In the genomic region with DNA sequence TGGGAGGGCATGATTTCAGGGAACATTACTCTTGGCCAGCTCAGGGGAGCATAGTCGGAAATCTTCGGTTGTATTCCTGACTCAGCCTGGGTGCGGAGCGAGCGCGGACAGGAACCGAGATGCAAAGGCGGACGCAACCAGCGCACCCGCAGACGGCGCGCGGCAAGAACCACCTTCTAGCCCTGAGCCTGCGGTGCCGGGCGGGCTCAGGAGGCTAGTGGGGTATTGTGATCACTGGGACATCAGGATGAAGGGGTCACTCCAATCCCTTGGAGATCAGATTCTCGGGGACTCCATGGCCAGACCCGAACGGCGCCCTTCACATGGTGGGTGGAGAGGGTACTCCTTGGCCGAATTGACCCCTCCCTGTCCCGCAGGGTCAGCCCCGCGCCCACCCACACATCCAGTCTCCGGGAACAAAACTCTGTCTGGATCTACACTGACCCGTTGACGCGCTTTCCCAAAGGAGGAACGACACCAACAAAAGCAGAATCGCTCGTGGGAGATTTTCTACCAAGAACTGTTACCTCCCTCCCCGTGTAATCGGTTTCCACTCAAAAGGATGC, we compare ENCODE assay signal across 9 cellular contexts.
DNase-seq lines count a peak whose midpoint lies in the region; ATAC-seq and TF ChIP-seq lines count a peak whose summit lies in the region.
"Had no signal": no experiment of that assay in that cellular context is flagged by ENCODE, and none has a peak within 500 bp of the region (broad histone marks: within the 10 kb centered on the region; RNA-seq: fewer than 3 reads in every experiment).

No MANE protein-coding gene starts in this region.

- H3K9me3 ChIP-seq in cardiac muscle cell (ENCODE audit: low read depth) (no peaks in the 10 kb centered on the region), muscle layer of duodenum (ENCODE audit: control insufficient read depth in 1 of 2, low read length in 2 of 2) (no peaks in the 10 kb centered on the region), vagina (no peaks in the 10 kb centered on the region)

- TF ChIP-seq CTCF in cardiac muscle cell (IDR thresholded peaks at IDR 0.05; ENCODE audit: low read depth, low read length) (no peak), epithelial cell of proximal tubule (conservative IDR thresholded peaks at IDR 0.05; ENCODE audit: low read depth, low read length) (no peak), vagina (IDR thresholded peaks at IDR 0.05) (no peak), GM13976 (IDR thresholded peaks at IDR 0.05; ENCODE audit: borderline replicate concordance, control extremely low read depth, extremely low read depth, insufficient read depth, missing control alignments) (no peak)

- H3K27ac ChIP-seq in cardiac muscle cell (no peak overlapping the region), muscle layer of duodenum (ENCODE audit: low read length) (no peak overlapping the region), vagina (no peak overlapping the region)
- H3K27ac ChIP-seq: BLaER1 treated with 17β-estradiol and CSF1 and Interleukin-3, amounts not matched to agents 10 nM and 100 nM had no signal

- ATAC-seq in Right ventricle myocardium inferior (no peak), GM19035 (IDR thresholded peaks at IDR 0.05; ENCODE audit: unreplicated experiment) (no peak)

- H3K4me1 ChIP-seq in cardiac muscle cell (ENCODE audit: low read depth) (no peaks in the 10 kb centered on the region), muscle layer of duodenum (ENCODE audit: control insufficient read depth in 1 of 2, insufficient read depth in 2 of 2, low read length in 2 of 2) (peaks cover 0 to 24% of the 10 kb centered on the region in 2 donors), vagina (peaks cover 18% of the 10 kb centered on the region)
- H3K4me1 ChIP-seq: BLaER1 treated with 17β-estradiol and CSF1 and Interleukin-3, amounts not matched to agents 10 nM and 100 nM had no signal

- DNase-seq in cardiac muscle cell (ENCODE audit: low read depth in 1 of 2, low spot score in 1 of 2) (peak; percentile 5 to 58), Right ventricle myocardium inferior (ENCODE audit: missing footprints) (no peak), epithelial cell of proximal tubule (ENCODE audit: low read depth) (no peak), vagina (ENCODE audit: extremely low spot score in 2 of 2) (no peak), DMS79 treated with DMSO at 0.1 percent for 48 hours (lab: John Stamatoyannopoulos, UW) (no peak), GM13976 (ENCODE audit: low spot score) (no peak)

- H3K27me3 ChIP-seq in cardiac muscle cell (peaks cover 19% of the 10 kb centered on the region), muscle layer of duodenum (ENCODE audit: low read depth, low read length) (peaks cover 15% of the 10 kb centered on the region), vagina (no peaks in the 10 kb centered on the region)
- H3K27me3 ChIP-seq: BLaER1 treated with 17β-estradiol and CSF1 and Interleukin-3, amounts not matched to agents 10 nM and 100 nM had no signal

- in situ Hi-C loops in GM13976 (cut with MboI; ENCODE audit: low sequenced_read_pairs, unreplicated experiment), result no loop called here

- H3K4me3 ChIP-seq in cardiac muscle cell (peak overlapping the region; percentile 71), epithelial cell of proximal tubule (ENCODE audit: low read depth, low read length) (peak overlapping the region; percentile 63), muscle layer of duodenum (ENCODE audit: low read depth in 1 of 2, low read length in 2 of 2) (peak overlapping the region; percentile 45 to 85), vagina (peak overlapping the region; percentile 29 to 36)
- H3K4me3 ChIP-seq: BLaER1 treated with 17β-estradiol and CSF1 and Interleukin-3, amounts not matched to agents 10 nM and 100 nM had no signal

- no peak for TF ChIP-seq POLR2A in vagina (IDR thresholded peaks at IDR 0.05)

- intact Hi-C loops in Right ventricle myocardium inferior (cut with DNase I), result no loop called here
- intact Hi-C loops in vagina (cut with DNase I), result no loop called here

- H3K36me3 ChIP-seq in cardiac muscle cell (no peaks in the 10 kb centered on the region), muscle layer of duodenum (ENCODE audit: control insufficient read depth in 1 of 2, insufficient read depth in 2 of 2, low read length in 2 of 2) (no peaks in the 10 kb centered on the region), vagina (no peaks in the 10 kb centered on the region)
- H3K36me3 ChIP-seq: BLaER1 treated with 17β-estradiol and CSF1 and Interleukin-3, amounts not matched to agents 10 nM and 100 nM had no signal

Comparison
In these comparisons a context has a peak if more than half of its experiments do, and no peak if none do; other contexts are left out.
1. DNase-seq: peak in cardiac muscle cell (2 of 2); none in Right ventricle myocardium inferior (single experiment), epithelial cell of proximal tubule (single experiment), vagina (0 of 2), DMS79 treated with DMSO at 0.1 percent for 48 hours (single experiment) and GM13976 (single experiment).
2. Peak in every context shown above with its lines, with median percentiles within 50 percentile points of each other: H3K4me3 ChIP-seq.